ENCODE assay signal across 8 cellular contexts in the genomic region with DNA sequence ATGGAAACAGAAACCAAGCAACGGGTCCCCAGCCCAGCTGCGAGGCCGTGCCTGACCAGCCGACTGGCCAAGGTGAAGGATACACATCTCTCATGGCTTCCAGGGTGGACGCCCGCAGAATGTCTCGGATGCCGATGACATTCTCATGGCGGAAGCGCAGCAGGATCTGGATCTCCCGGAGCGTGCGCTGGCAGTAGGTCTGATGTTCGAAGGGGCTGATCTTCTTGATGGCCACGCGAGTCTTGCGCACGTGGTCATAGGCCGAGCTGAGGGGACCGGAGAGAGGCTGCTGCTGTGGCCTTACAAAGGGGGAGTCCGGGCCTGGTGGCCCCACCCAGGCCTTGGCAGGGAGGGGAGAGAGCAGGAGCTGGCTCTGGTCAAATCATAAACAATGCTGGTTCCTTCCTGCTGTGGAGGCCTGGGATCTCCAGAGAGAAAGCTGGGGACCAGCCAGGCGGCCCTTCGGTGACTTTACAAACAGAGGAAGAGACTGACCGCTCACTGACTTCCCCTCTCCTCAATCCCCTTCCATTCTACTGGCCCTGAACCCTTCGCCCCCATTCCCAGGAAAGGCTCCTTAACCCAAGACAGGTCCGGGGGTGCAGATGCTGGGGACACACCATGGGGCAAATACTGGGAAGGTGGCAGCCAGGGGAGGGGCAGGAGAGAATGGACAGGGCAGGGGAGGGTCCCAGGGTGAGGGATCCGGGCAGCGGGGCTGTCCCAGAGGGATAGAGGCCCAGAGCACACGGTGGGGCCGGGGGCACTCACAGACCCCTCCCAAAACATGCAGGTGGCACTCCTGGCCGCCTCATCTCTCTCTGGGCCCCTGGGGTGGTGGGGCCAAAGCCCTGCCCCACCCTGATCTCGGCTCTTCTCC. TPM values are rescaled to one million over a fixed set of nuclear protein-coding genes. Genes with fewer than 3 reads are reported as not detected.
DNase-seq lines count a peak whose midpoint lies in the region; ATAC-seq and TF ChIP-seq lines count a peak whose summit lies in the region.

No MANE protein-coding gene starts in this region.

- ATAC-seq in GM23338: peak; percentile 14
- ATAC-seq in GM18519 (IDR thresholded peaks at IDR 0.05; ENCODE audit: low FRiP score, unreplicated experiment): no peak

- H3K36me3 Mint-ChIP-seq in GM23338 (ENCODE audit: low read depth): no peaks in the 10 kb centered on the region

- H3K27ac ChIP-seq in GM23338 (ENCODE audit: low read depth): no peak overlapping the region
- peak overlapping the region; percentile 96 for H3K27ac ChIP-seq in hepatocyte

- H3K9me3 ChIP-seq in adipocyte (ENCODE audit: control insufficient read depth, low read length) (no peaks in the 10 kb centered on the region), hepatocyte (ENCODE audit: low read depth) (no peaks in the 10 kb centered on the region)

- H3K36me3 ChIP-seq in GM23338 (ENCODE audit: insufficient read depth): no peaks in the 10 kb centered on the region
- H3K36me3 ChIP-seq in adipocyte (ENCODE audit: control insufficient read depth, insufficient read depth, low read length, severe bottlenecking): peaks cover 22% of the 10 kb centered on the region
- no peaks in the 10 kb centered on the region for H3K36me3 ChIP-seq in hepatocyte (replicated peaks; ENCODE audit: insufficient read depth, low read depth)

- no peak for TF ChIP-seq CTCF in GM23338 (conservative IDR thresholded peaks at IDR 0.05; ENCODE audit: low read depth in 2 of 2)
- no peak for TF ChIP-seq CTCF in hepatocyte (IDR thresholded peaks at IDR 0.05; ENCODE audit: poor library complexity)

- H3K27me3 ChIP-seq in GM23338 (ENCODE audit: insufficient read depth): no peaks in the 10 kb centered on the region
- no peaks in the 10 kb centered on the region for H3K27me3 ChIP-seq in adipocyte (replicated peaks; ENCODE audit: control insufficient read depth, insufficient read depth, low read length)
- no peaks in the 10 kb centered on the region for H3K27me3 ChIP-seq in hepatocyte

- no peaks in the 10 kb centered on the region for H3F3A ChIP-seq in GM23338 (replicated peaks; ENCODE audit: low read depth)

- peaks cover 12% of the 10 kb centered on the region for H3K27me3 Mint-ChIP-seq in GM23338 (ENCODE audit: insufficient read depth, low read depth, poor library complexity)

- in situ Hi-C loops in ACHN (cut with HindIII; ENCODE audit: low pct_ligation_motif_present, low pct_unique_long_range_greater_than_20kb, low sequenced_read_pairs): no loop called here

- H3K4me2 ChIP-seq in GM23338: peak overlapping the region; percentile 94
- peak overlapping the region; percentile 97 for H3K4me2 ChIP-seq in hepatocyte

- no peaks in the 10 kb centered on the region for H3K9me2 ChIP-seq in GM23338 (ENCODE audit: insufficient read depth)
- H3K9me2 ChIP-seq in hepatocyte (replicated peaks; ENCODE audit: insufficient read depth): no peaks in the 10 kb centered on the region

- H2AFZ ChIP-seq in GM23338 (peak overlapping the region; percentile 96), hepatocyte (peak overlapping the region; percentile 99)

- H4K20me1 ChIP-seq in GM23338 (replicated peaks; ENCODE audit: insufficient read depth) (no peaks in the 10 kb centered on the region), hepatocyte (ENCODE audit: insufficient read depth, poor library complexity, severe bottlenecking) (no peaks in the 10 kb centered on the region)

- H3K9ac ChIP-seq in adipocyte (ENCODE audit: low read length): peak overlapping the region; percentile 83

- H3K4me1 ChIP-seq in GM23338 (ENCODE audit: insufficient read depth): peaks cover 3% of the 10 kb centered on the region; the same call in 1 of the 2 replicates
- H3K4me1 ChIP-seq in adipocyte (ENCODE audit: control insufficient read depth, insufficient read depth, low read length): peaks cover 26% of the 10 kb centered on the region
- peaks cover 38% of the 10 kb centered on the region for H3K4me1 ChIP-seq in hepatocyte (ENCODE audit: insufficient read depth)

- peaks cover 4% of the 10 kb centered on the region; the same call in 2 of the 3 replicates for H3K4me1 Mint-ChIP-seq in GM23338

- H3K9me3 Mint-ChIP-seq in GM23338: no peaks in the 10 kb centered on the region

- no peak for DNase-seq in GM23338 (ENCODE audit: low spot score)
- DNase-seq in adipocyte (ENCODE audit: low read depth): no peak
- no peak for DNase-seq in hepatocyte (ENCODE audit: low spot score)
- DNase-seq in skeletal muscle cell (ENCODE audit: low read depth): no peak
- DNase-seq in NCI-H2196 treated with DMSO at 0.1 percent for 48 hours (lab: John Stamatoyannopoulos, UW; ENCODE audit: unreplicated experiment): no peak
- no peak for DNase-seq in ACHN
- no peak for DNase-seq in RPMI8226

- H3K27ac Mint-ChIP-seq in GM23338: no peak overlapping the region

- H3K4me3 Mint-ChIP-seq in GM23338: peak overlapping the region; percentile 82

- no peaks in the 10 kb centered on the region for H3K79me2 ChIP-seq in GM23338 (replicated peaks; ENCODE audit: insufficient read depth)
- peaks cover 13% of the 10 kb centered on the region for H3K79me2 ChIP-seq in hepatocyte

- peak overlapping the region; percentile 78 for H3K4me3 ChIP-seq in GM23338
- peak overlapping the region; percentile 78 for H3K4me3 ChIP-seq in adipocyte (ENCODE audit: low read length)
- peak overlapping the region; percentile 98 for H3K4me3 ChIP-seq in hepatocyte
- H3K4me3 ChIP-seq in skeletal muscle cell (ENCODE audit: low read depth, low read length): peak overlapping the region; percentile 87

- WGBS in hepatocyte (ENCODE audit: low lambda C conversion rate, missing lambda C conversion rate): 84% methylated on average over 27 of the region's 32 CpGs

TF ChIP-seq in GM23338, 12 proteins besides CTCF, POLR2A, EP300 and RAD21 (continues in another document):
- TF ChIP-seq EZH2 (IDR thresholded peaks at IDR 0.05; ENCODE audit: low read depth, unreplicated experiment): no peak
- no peak for TF ChIP-seq POLR2AphosphoS5 (IDR thresholded peaks at IDR 0.05; ENCODE audit: low read depth)
- TF ChIP-seq, protein P1, sequence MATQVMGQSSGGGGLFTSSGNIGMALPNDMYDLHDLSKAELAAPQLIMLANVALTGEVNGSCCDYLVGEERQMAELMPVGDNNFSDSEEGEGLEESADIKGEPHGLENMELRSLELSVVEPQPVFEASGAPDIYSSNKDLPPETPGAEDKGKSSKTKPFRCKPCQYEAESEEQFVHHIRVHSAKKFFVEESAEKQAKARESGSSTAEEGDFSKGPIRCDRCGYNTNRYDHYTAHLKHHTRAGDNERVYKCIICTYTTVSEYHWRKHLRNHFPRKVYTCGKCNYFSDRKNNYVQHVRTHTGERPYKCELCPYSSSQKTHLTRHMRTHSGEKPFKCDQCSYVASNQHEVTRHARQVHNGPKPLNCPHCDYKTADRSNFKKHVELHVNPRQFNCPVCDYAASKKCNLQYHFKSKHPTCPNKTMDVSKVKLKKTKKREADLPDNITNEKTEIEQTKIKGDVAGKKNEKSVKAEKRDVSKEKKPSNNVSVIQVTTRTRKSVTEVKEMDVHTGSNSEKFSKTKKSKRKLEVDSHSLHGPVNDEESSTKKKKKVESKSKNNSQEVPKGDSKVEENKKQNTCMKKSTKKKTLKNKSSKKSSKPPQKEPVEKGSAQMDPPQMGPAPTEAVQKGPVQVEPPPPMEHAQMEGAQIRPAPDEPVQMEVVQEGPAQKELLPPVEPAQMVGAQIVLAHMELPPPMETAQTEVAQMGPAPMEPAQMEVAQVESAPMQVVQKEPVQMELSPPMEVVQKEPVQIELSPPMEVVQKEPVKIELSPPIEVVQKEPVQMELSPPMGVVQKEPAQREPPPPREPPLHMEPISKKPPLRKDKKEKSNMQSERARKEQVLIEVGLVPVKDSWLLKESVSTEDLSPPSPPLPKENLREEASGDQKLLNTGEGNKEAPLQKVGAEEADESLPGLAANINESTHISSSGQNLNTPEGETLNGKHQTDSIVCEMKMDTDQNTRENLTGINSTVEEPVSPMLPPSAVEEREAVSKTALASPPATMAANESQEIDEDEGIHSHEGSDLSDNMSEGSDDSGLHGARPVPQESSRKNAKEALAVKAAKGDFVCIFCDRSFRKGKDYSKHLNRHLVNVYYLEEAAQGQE (IDR thresholded peaks at IDR 0.05; ENCODE audit: unreplicated experiment): no peak
- TF ChIP-seq STAT1 (IDR thresholded peaks at IDR 0.05; ENCODE audit: unreplicated experiment): no peak
- TF ChIP-seq CREB1 (CRISPR knock-in tag; IDR thresholded peaks at IDR 0.05; ENCODE audit: low read depth): no peak
- TF ChIP-seq NANOG (IDR thresholded peaks at IDR 0.05; ENCODE audit: borderline replicate concordance): no peak

RNA-seq across cellular contexts. Expression of a gene that starts 1.0 kb away (rescaled TPM):
- total RNA-seq in GM23338 (2014; rRNA removed; shearing (Covaris generic)): 14.5 and 22.4 TPM in 2 replicates
- polyA plus RNA-seq in GM23338 (2016; fragmentation: Nextera tagmentation; extraction: Ambion mirVana): 17.9 and 19.7 TPM in 2 replicates
- 34.6 and 57.6 TPM in 2 replicates for total RNA-seq in hepatocyte
- polyA plus RNA-seq in hepatocyte: 31.3 and 38.1 TPM in 2 replicates

RNA-seq across cellular contexts. Expression of a gene that starts 8.6 kb away (rescaled TPM):
- total RNA-seq in GM23338 (2014; rRNA removed; shearing (Covaris generic)): 0.94 TPM in 1 of 2 replicates, not detected in the other
- polyA plus RNA-seq in GM23338 (2016; fragmentation: Nextera tagmentation; extraction: Ambion mirVana) (1.1 and 1.4 TPM in 2 replicates), hepatocyte (5.4 and 11.2 TPM in 2 replicates)
- 0.67 TPM in 1 of 2 replicates, not detected in the other for total RNA-seq in hepatocyte

RNA-seq across cellular contexts. Expression of a gene that starts 26.0 kb away (rescaled TPM):
- total RNA-seq in GM23338 (2014; rRNA removed; shearing (Covaris generic)): 21.8 and 27.8 TPM in 2 replicates
- 81.7 and 86.1 TPM in 2 replicates for polyA plus RNA-seq in GM23338 (2016; fragmentation: Nextera tagmentation; extraction: Ambion mirVana)
- total RNA-seq in hepatocyte: 19.3 and 20.1 TPM in 2 replicates
- polyA plus RNA-seq in hepatocyte: 82.1 and 103 TPM in 2 replicates

RNA-seq across cellular contexts. Expression of a gene that starts 30.3 kb away (rescaled TPM):
- total RNA-seq in GM23338 (2014; rRNA removed; shearing (Covaris generic)): 1.1 and 2.3 TPM in 2 replicates
- 1.9 and 2.4 TPM in 2 replicates for polyA plus RNA-seq in GM23338 (2016; fragmentation: Nextera tagmentation; extraction: Ambion mirVana)
- 0.56 and 0.60 TPM in 2 replicates for total RNA-seq in hepatocyte
- polyA plus RNA-seq in hepatocyte: 0.10 and 0.19 TPM in 2 replicates

RNA-seq across cellular contexts. Expression of a gene that starts 46.2 kb away (rescaled TPM):
- 108 and 120 TPM in 2 replicates for total RNA-seq in GM23338 (2014; rRNA removed; shearing (Covaris generic))
- polyA plus RNA-seq in GM23338 (2016; fragmentation: Nextera tagmentation; extraction: Ambion mirVana): 169 and 170 TPM in 2 replicates
- 107 and 123 TPM in 2 replicates for total RNA-seq in hepatocyte
- polyA plus RNA-seq in hepatocyte: 212 and 236 TPM in 2 replicates
